Comparison of ENCODE assay signal across 8 cellular contexts in genomic region chr17:48544356-48545021, GRCh38. TPM values are rescaled to one million over a fixed set of nuclear protein-coding genes. Genes with fewer than 3 reads are reported as not detected.
A peak's percentile ranks its signal among the peaks of the same experiment; 100 is the strongest.
DNase-seq lines count a peak whose midpoint lies in the region; ATAC-seq and TF ChIP-seq lines count a peak whose summit lies in the region.

No MANE protein-coding gene starts in this region.

- POLR2A ChIA-PET in A673 (lab: Charles Lee; ENCODE audit: low non-redundant PET) = interaction anchor here (0.6 kb wide), 1 partner anchor 43 kb away, joined by 3 read pairs; no protein-coding TSS in a partner anchor
- POLR2A ChIA-PET in HEK293 (lab: Yijun Ruan, JAX) = interaction anchor here (0.7 to 2.3 kb wide), 4 partner anchors 11 to 246 kb away, joined by 3 to 17 read pairs (median 8); partner anchors contain the start of gene HOXB4
- POLR2A ChIA-PET in PC-9 (lab: Charles Lee; ENCODE audit: unreplicated experiment) = no interaction called here

- no peak overlapping the region for H3K4ac ChIP-seq in neuronal stem cell (ENCODE audit: low read length)

- H3K14ac ChIP-seq in neuronal stem cell (ENCODE audit: low read length) = no peak overlapping the region

- H3K27ac ChIP-seq in A673 (ENCODE audit: low read depth, low read length, poor library complexity, severe bottlenecking) = peak overlapping the region; percentile 95
- H3K27ac ChIP-seq in HEK293 (ENCODE audit: extremely low read depth, low read depth, low read length) = peak overlapping the region; percentile 100
- no peak overlapping the region for H3K27ac ChIP-seq in neuronal stem cell (replicated peaks; ENCODE audit: low read length)
- H3K27ac ChIP-seq in PC-9 = no peak overlapping the region

- peaks cover 7% of the 10 kb centered on the region; the same call in 1 of the 2 replicates for H3F3A ChIP-seq in PC-9 (ENCODE audit: insufficient read depth, low read depth)

- H3K9me3 ChIP-seq in A673 (ENCODE audit: low read depth, low read length, poor library complexity, severe bottlenecking) (no peaks in the 10 kb centered on the region), HEK293 (ENCODE audit: control insufficient read depth, insufficient read depth, low read depth, low read length) (no peaks in the 10 kb centered on the region), neuronal stem cell (replicated peaks in 1 of 2; ENCODE audit: control insufficient read depth in 2 of 2, insufficient read depth in 1 of 2, low read depth in 1 of 2, low read length in 2 of 2) (peaks cover 0 to 6% of the 10 kb centered on the region in 2 donors), PC-9 (ENCODE audit: insufficient read depth, low read depth) (no peaks in the 10 kb centered on the region)

- TF ChIP-seq CTCF in A673 (conservative IDR thresholded peaks at IDR 0.05; ENCODE audit: low read depth, low read length) (no peak), HEK293 (tag by site-specific recombination; IDR thresholded peaks at IDR 0.05) (no peak), fibroblast of mammary gland (conservative IDR thresholded peaks at IDR 0.05; ENCODE audit: control insufficient read depth, insufficient read depth, low read depth, low read length) (no peak), PC-9 (conservative IDR thresholded peaks at IDR 0.05) (no peak)

- H4K91ac ChIP-seq in neuronal stem cell (ENCODE audit: low read depth, low read length, poor library complexity) = no peak overlapping the region

- no peak overlapping the region for H2BK5ac ChIP-seq in neuronal stem cell (ENCODE audit: low read length)

- ATAC-seq in HG02678 (IDR thresholded peaks at IDR 0.05; ENCODE audit: unreplicated experiment) = no peak

- peaks cover 50% of the 10 kb centered on the region for H3K4me1 ChIP-seq in A673 (ENCODE audit: insufficient read depth, low read length, poor library complexity, severe bottlenecking)
- H3K4me1 ChIP-seq in HEK293 (ENCODE audit: control insufficient read depth, insufficient read depth, low read length) = peaks cover 47% of the 10 kb centered on the region
- no peaks in the 10 kb centered on the region for H3K4me1 ChIP-seq in neuronal stem cell (ENCODE audit: control insufficient read depth in 2 of 2, insufficient read depth in 1 of 2, low read depth in 1 of 2, low read length in 2 of 2)
- no peaks in the 10 kb centered on the region for H3K4me1 ChIP-seq in PC-9 (replicated peaks; ENCODE audit: insufficient read depth)

- H4K20me1 ChIP-seq in PC-9 (ENCODE audit: insufficient read depth) = no peaks in the 10 kb centered on the region

- H3K4me3 ChIP-seq in A673 (ENCODE audit: low read depth, low read length, poor library complexity, severe bottlenecking) = peak overlapping the region; percentile 85
- H3K4me3 ChIP-seq in HEK293 (ENCODE audit: low read depth, low read length) = peak overlapping the region; percentile 79
- H3K4me3 ChIP-seq in fibroblast of mammary gland (ENCODE audit: control insufficient read depth, low read depth, low read length) = peak overlapping the region; percentile 95
- H3K4me3 ChIP-seq in neuronal stem cell (ENCODE audit: low read length in 2 of 2) = peak overlapping the region in 1 of 2 donors; percentile 45
- no peak overlapping the region for H3K4me3 ChIP-seq in PC-9

- H3K36me3 ChIP-seq in A673 (ENCODE audit: insufficient read depth, low read length, poor library complexity, severe bottlenecking) (peaks cover 9% of the 10 kb centered on the region), HEK293 (ENCODE audit: control insufficient read depth in 2 of 2, insufficient read depth in 1 of 2, low read length in 2 of 2) (peaks cover under 1 to 13% of the 10 kb centered on the region in 2 experiments; a peak in 2 of 3 replicates), neuronal stem cell (replicated peaks in 1 of 2; ENCODE audit: control insufficient read depth in 2 of 2, insufficient read depth in 2 of 2, low read length in 2 of 2) (no peaks in the 10 kb centered on the region), PC-9 (ENCODE audit: low read depth) (no peaks in the 10 kb centered on the region)

- H2BK120ac ChIP-seq in neuronal stem cell (ENCODE audit: low read depth, low read length) = no peak overlapping the region

- no peaks in the 10 kb centered on the region for H3K27me3 ChIP-seq in A673 (replicated peaks; ENCODE audit: insufficient read depth, low read depth, low read length, poor library complexity)
- peaks cover 44 to 93% (median 92%) of the 10 kb centered on the region in 3 experiments for H3K27me3 ChIP-seq in neuronal stem cell (ENCODE audit: control insufficient read depth in 3 of 3, insufficient read depth in 3 of 3, low read depth in 1 of 3, low read length in 3 of 3)
- no peaks in the 10 kb centered on the region for H3K27me3 ChIP-seq in PC-9 (ENCODE audit: insufficient read depth, low read depth)

- H3K79me1 ChIP-seq in neuronal stem cell (ENCODE audit: low read depth, low read length) = no peaks in the 10 kb centered on the region

- no peak overlapping the region for H2BK12ac ChIP-seq in neuronal stem cell (ENCODE audit: low read length)

- no peak overlapping the region for H3K4me2 ChIP-seq in neuronal stem cell (ENCODE audit: insufficient read depth, low read length, poor library complexity, severe bottlenecking)
- no peak overlapping the region for H3K4me2 ChIP-seq in PC-9

- no peak overlapping the region for H3K18ac ChIP-seq in neuronal stem cell (ENCODE audit: low read length)

- peak overlapping the region; percentile 29 for H2AFZ ChIP-seq in neuronal stem cell (ENCODE audit: low read length)
- no peak overlapping the region for H2AFZ ChIP-seq in PC-9

- intact Hi-C loops in A673 (cut with micrococcal nuclease; ENCODE audit: unreplicated experiment) = no loop called here
- intact Hi-C loops in PC-9 (cut with micrococcal nuclease; ENCODE audit: unreplicated experiment) = no loop called here

- no peak overlapping the region for H2AK5ac ChIP-seq in neuronal stem cell (ENCODE audit: low read depth, low read length)

- no peaks in the 10 kb centered on the region for H3K79me2 ChIP-seq in PC-9 (ENCODE audit: low read depth)

- no peak overlapping the region for H4K8ac ChIP-seq in neuronal stem cell (ENCODE audit: low read depth, low read length)

- no peaks in the 10 kb centered on the region for H3K9me2 ChIP-seq in PC-9 (ENCODE audit: insufficient read depth)

- no peak overlapping the region for H3K9ac ChIP-seq in neuronal stem cell (ENCODE audit: low read depth, low read length, poor library complexity)

- DNase-seq in A673 (ENCODE audit: low spot score) (peak; percentile 91), fibroblast of mammary gland (ENCODE audit: low read depth) (peak; percentile 91), neuronal stem cell (ENCODE audit: low spot score) (no peak), PC-9 (no peak), D341Med (ENCODE audit: low spot score) (no peak)
- DNase-seq in activated CD8-positive, alpha-beta memory T cell treated with anti-CD3 and anti-CD28 coated beads, Interleukin-2, amount 50 U/mL, for 48 hours = peak; percentile 68

- H2BK15ac ChIP-seq in neuronal stem cell (ENCODE audit: low read length) = no peak overlapping the region

- BruUV-seq in A673 (replicated peaks; lab: Mats Ljungman, UMichigan) (no TSS peak), PC-9 (replicated peaks; lab: Mats Ljungman, UMichigan) (no TSS peak)

- H3K23ac ChIP-seq in neuronal stem cell (ENCODE audit: low read depth, low read length, poor library complexity) = no peak overlapping the region

- no CpG with 5 or more reads among the region's 38 CpGs for WGBS in neuronal stem cell (ENCODE audit: extremely low coverage in 2 of 2, insufficient read length in 2 of 2, insufficient replicate concordance in 1 of 2), 2 donors

- CTCF ChIA-PET in A673 (lab: Charles Lee) (no interaction called here), HEK293 (lab: Yijun Ruan, JAX) (interaction anchor here (0.6 to 1.1 kb wide), 2 partner anchors 22 to 110 kb away, joined by 3 read pairs; no protein-coding TSS in a partner anchor), PC-9 (lab: Charles Lee) (no interaction called here)

TF ChIP-seq in HEK293, 187 proteins besides CTCF, POLR2A, EP300 and RAD21 (continues in another document):
- TF ChIP-seq ZNF571 (tag by site-specific recombination; IDR thresholded peaks at IDR 0.05) (no peak), ZNF701 (tag by site-specific recombination; IDR thresholded peaks at IDR 0.05) (no peak)
- TF ChIP-seq, protein P1, sequence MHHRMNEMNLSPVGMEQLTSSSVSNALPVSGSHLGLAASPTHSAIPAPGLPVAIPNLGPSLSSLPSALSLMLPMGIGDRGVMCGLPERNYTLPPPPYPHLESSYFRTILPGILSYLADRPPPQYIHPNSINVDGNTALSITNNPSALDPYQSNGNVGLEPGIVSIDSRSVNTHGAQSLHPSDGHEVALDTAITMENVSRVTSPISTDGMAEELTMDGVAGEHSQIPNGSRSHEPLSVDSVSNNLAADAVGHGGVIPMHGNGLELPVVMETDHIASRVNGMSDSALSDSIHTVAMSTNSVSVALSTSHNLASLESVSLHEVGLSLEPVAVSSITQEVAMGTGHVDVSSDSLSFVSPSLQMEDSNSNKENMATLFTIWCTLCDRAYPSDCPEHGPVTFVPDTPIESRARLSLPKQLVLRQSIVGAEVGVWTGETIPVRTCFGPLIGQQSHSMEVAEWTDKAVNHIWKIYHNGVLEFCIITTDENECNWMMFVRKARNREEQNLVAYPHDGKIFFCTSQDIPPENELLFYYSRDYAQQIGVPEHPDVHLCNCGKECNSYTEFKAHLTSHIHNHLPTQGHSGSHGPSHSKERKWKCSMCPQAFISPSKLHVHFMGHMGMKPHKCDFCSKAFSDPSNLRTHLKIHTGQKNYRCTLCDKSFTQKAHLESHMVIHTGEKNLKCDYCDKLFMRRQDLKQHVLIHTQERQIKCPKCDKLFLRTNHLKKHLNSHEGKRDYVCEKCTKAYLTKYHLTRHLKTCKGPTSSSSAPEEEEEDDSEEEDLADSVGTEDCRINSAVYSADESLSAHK (tag by site-specific recombination; IDR thresholded peaks at IDR 0.05) = 0 out of 2 replicates have a peak, but pooled peaks have one; percentile 31

RNA-seq across cellular contexts. Expression of gene HOXB2, which starts 0.4 kb away (rescaled TPM):
- 34.5 and 37.8 TPM in 2 replicates for total RNA-seq in A673 (2021)
- not detected for polyA plus RNA-seq in neuronal stem cell (2013, experiment 1 of 2)
- polyA plus RNA-seq in neuronal stem cell (2013, experiment 2 of 2) = not detected
- 0.31 and 0.90 TPM in 2 replicates for total RNA-seq in PC-9 (2021)

RNA-seq across cellular contexts. Expression of gene HOXB1, which starts 13.7 kb away (rescaled TPM):
- total RNA-seq in A673 (2021) (not detected in 2 replicates), PC-9 (2021) (not detected in 2 replicates)
- polyA plus RNA-seq in neuronal stem cell (2013, experiment 1 of 2) = not detected
- polyA plus RNA-seq in neuronal stem cell (2013, experiment 2 of 2) = not detected

RNA-seq across cellular contexts. Expression of gene HOXB4, which starts 33.7 kb away (rescaled TPM):
- 9.7 and 11.9 TPM in 2 replicates for total RNA-seq in A673 (2021)
- polyA plus RNA-seq in neuronal stem cell (2013, experiment 1 of 2) = not detected
- not detected for polyA plus RNA-seq in neuronal stem cell (2013, experiment 2 of 2)
- 2.0 and 2.1 TPM in 2 replicates for total RNA-seq in PC-9 (2021)

RNA-seq across cellular contexts. Expression of gene HOXB3, which starts 45.6 kb away (rescaled TPM):
- total RNA-seq in A673 (2021) (40.7 and 46.1 TPM in 2 replicates), PC-9 (2021) (17.2 and 19.1 TPM in 2 replicates)
- not detected for polyA plus RNA-seq in neuronal stem cell (2013, experiment 1 of 2)
- polyA plus RNA-seq in neuronal stem cell (2013, experiment 2 of 2) = not detected

RNA-seq across cellular contexts. Expression of gene HOXB5, which starts 49.1 kb away (rescaled TPM):
- total RNA-seq in A673 (2021) = 5.9 and 6.4 TPM in 2 replicates
- not detected for polyA plus RNA-seq in neuronal stem cell (2013, experiment 1 of 2)
- not detected for polyA plus RNA-seq in neuronal stem cell (2013, experiment 2 of 2)
- total RNA-seq in PC-9 (2021) = 8.3 and 12.9 TPM in 2 replicates

Comparison
In these comparisons a context has a peak if more than half of its experiments do, and no peak if none do; other contexts are left out.
1. DNase-seq: peak in A673 (single experiment), activated CD8-positive, alpha-beta memory T cell treated with anti-CD3 and anti-CD28 coated beads, Interleukin-2, amount 50 U/mL, for 48 hours (single experiment) and fibroblast of mammary gland (single experiment); none in neuronal stem cell (single experiment), PC-9 (0 of 2) and D341Med (single experiment).
2. H3K27ac ChIP-seq: peak in A673 (single experiment) and HEK293 (single experiment); none in neuronal stem cell (single experiment) and PC-9 (single experiment).
3. RNA of gene HOXB2, which starts 0.4 kb away (total RNA-seq): 34.5 to 37.8 TPM in A673; 0.31 to 0.90 TPM in PC-9; every median in the first group is over 10 times any median in the second.